Comparison of ENCODE assay signal across 8 cellular contexts in genomic region chr19:34772697-34773554, GRCh38. TPM values are rescaled to one million over a fixed set of nuclear protein-coding genes. Genes with fewer than 3 reads are reported as not detected.
DNase-seq lines count a peak whose midpoint lies in the region; ATAC-seq lines count a peak whose summit lies in the region.

TSS of gene ZNF599 (minus strand) at chr19:34773215. CDS start at chr19:34772841, 374 bp downstream.

- peaks cover 0 to 6% (median 2%) of the 10 kb centered on the region in 7 donors for H3K9me3 Mint-ChIP-seq in CD4-positive, CD25-positive, alpha-beta regulatory T cell

- H3K27me3 Mint-ChIP-seq in CD4-positive, CD25-positive, alpha-beta regulatory T cell: peaks cover 4% of the 10 kb centered on the region

- H3K4me1 ChIP-seq in CD4-positive, CD25-positive, alpha-beta regulatory T cell (ENCODE audit: control insufficient read depth, insufficient read depth, low read length, poor library complexity, severe bottlenecking): peaks cover 12% of the 10 kb centered on the region

- no peaks in the 10 kb centered on the region for H3K9me3 ChIP-seq in CD4-positive, CD25-positive, alpha-beta regulatory T cell (ENCODE audit: control insufficient read depth in 2 of 2, low read length in 2 of 2)

- H3K27me3 ChIP-seq in CD4-positive, CD25-positive, alpha-beta regulatory T cell (ENCODE audit: control insufficient read depth, insufficient read depth, low read length): no peaks in the 10 kb centered on the region

- peaks cover 9% of the 10 kb centered on the region for H3K36me3 ChIP-seq in CD4-positive, CD25-positive, alpha-beta regulatory T cell (ENCODE audit: control insufficient read depth, insufficient read depth, low read length)

- ATAC-seq in CD4-positive, CD25-positive, alpha-beta regulatory T cell (ENCODE audit: low read depth in 2 of 2): peak; percentile 99
- ATAC-seq in GM19372 (IDR thresholded peaks at IDR 0.05; ENCODE audit: low read depth, unreplicated experiment): peak; percentile 88
- peak; percentile 99 for ATAC-seq in HG03521 (IDR thresholded peaks at IDR 0.05; ENCODE audit: unreplicated experiment)

- peaks cover 17% of the 10 kb centered on the region for H3K36me3 Mint-ChIP-seq in CD4-positive, CD25-positive, alpha-beta regulatory T cell

- peak within 1 kb of the TSS; percentile 92 to 95 (median 94) for H3K27ac Mint-ChIP-seq in CD4-positive, CD25-positive, alpha-beta regulatory T cell

- H3K4me3 Mint-ChIP-seq in CD4-positive, CD25-positive, alpha-beta regulatory T cell: peak within 1 kb of the TSS; percentile 88 to 97 (median 96)

- DNase-seq in CD4-positive, CD25-positive, alpha-beta regulatory T cell: peak; percentile 83 to 95 (median 90)
- peak; percentile 92 for DNase-seq in NCI-H748 treated with DMSO at 0.1 percent for 48 hours (lab: John Stamatoyannopoulos, UW)
- DNase-seq in activated CD8-positive, alpha-beta memory T cell treated with anti-CD3 and anti-CD28 coated beads, Interleukin-2, amount 50 U/mL, for 24 hours (ENCODE audit: extremely low read depth): peak; percentile 70
- peak; percentile 74 for DNase-seq in epidermal melanocyte (ENCODE audit: insufficient read length, low spot score)
- peak; percentile 95 for DNase-seq in midbrain (lab: John Stamatoyannopoulos, UW)
- peak; percentile 84 to 89 for DNase-seq in stimulated activated CD8-positive, alpha-beta memory T cell treated with anti-CD3 and anti-CD28 coated beads, Interleukin-15, amount 100 ng/mL, for 48 hours (ENCODE audit: low read depth in 2 of 2)

- peaks cover 11 to 19% (median 17%) of the 10 kb centered on the region in 4 donors for H3K4me1 Mint-ChIP-seq in CD4-positive, CD25-positive, alpha-beta regulatory T cell

- H3K4me3 ChIP-seq in CD4-positive, CD25-positive, alpha-beta regulatory T cell (ENCODE audit: low read depth, low read length): peak within 1 kb of the TSS; percentile 72

- H3K27ac ChIP-seq in CD4-positive, CD25-positive, alpha-beta regulatory T cell (ENCODE audit: insufficient read depth, low read length, poor library complexity, severe bottlenecking): peak within 1 kb of the TSS; percentile 71

RNA-seq across cellular contexts. Expression of gene ZNF599, which starts in this region (rescaled TPM):
- total RNA-seq in CD4-positive, CD25-positive, alpha-beta regulatory T cell: 4.6 TPM
- 1 to 10 TPM; 5.8 to 8.3 (median 6.9) TPM for polyA plus RNA-seq in CD4-positive, CD25-positive, alpha-beta regulatory T cell

Comparison
In these comparisons a context has a peak if more than half of its experiments do, and no peak if none do; other contexts are left out.
1. Peak in every context shown above with its lines: DNase-seq, ATAC-seq, H3K4me3 ChIP-seq and H3K27ac ChIP-seq.